Comparison of ENCODE assay signal across 3 cellular contexts in genomic region chr7:20929199-20929598, GRCh38.
TF ChIP-seq lines count a peak whose summit lies in the region.

No MANE protein-coding gene starts in this region.

TF ChIP-seq in liver, 16 proteins besides CTCF, POLR2A, EP300 and RAD21 (continued from another document):
- no peak for TF ChIP-seq SP1 (IDR thresholded peaks at IDR 0.05)
- no peak for TF ChIP-seq HNF4G (IDR thresholded peaks at IDR 0.05)
- no peak for TF ChIP-seq TAF1 (conservative IDR thresholded peaks at IDR 0.05)
- TF ChIP-seq RXRA (IDR thresholded peaks at IDR 0.05): peak; percentile 32 to 67
- TF ChIP-seq EGR1 (IDR thresholded peaks at IDR 0.05; ENCODE audit: low read depth in 2 of 2): no peak
- no peak for TF ChIP-seq GABPA (IDR thresholded peaks at IDR 0.05 in 1 of 2, conservative IDR thresholded peaks at IDR 0.05 in 1 of 2)
- TF ChIP-seq REST (IDR thresholded peaks at IDR 0.05): no peak
- peak; percentile 31 to 38 for TF ChIP-seq HNF4A (conservative IDR thresholded peaks at IDR 0.05)
- no peak for TF ChIP-seq ATF3 (IDR thresholded peaks at IDR 0.05)
- no peak for TF ChIP-seq YY1 (IDR thresholded peaks at IDR 0.05)
- TF ChIP-seq JUND (IDR thresholded peaks at IDR 0.05): no peak
- no peak for TF ChIP-seq ZBTB33 (IDR thresholded peaks at IDR 0.05)
- TF ChIP-seq FOXA2 (IDR thresholded peaks at IDR 0.05): peak; percentile 48

TF ChIP-seq in HepG2, 621 proteins besides CTCF, POLR2A, EP300 and RAD21 (continued from another document):
- no peak for TF ChIP-seq DR1 (CRISPR knock-in tag; IDR thresholded peaks at IDR 0.05)
- no peak for TF ChIP-seq ZNF552 (CRISPR knock-in tag; IDR thresholded peaks at IDR 0.05; ENCODE audit: borderline replicate concordance)
- TF ChIP-seq ZNF605 (CRISPR knock-in tag; IDR thresholded peaks at IDR 0.05): no peak
- TF ChIP-seq ZNF598 (CRISPR knock-in tag; IDR thresholded peaks at IDR 0.05; ENCODE audit: borderline replicate concordance): no peak
- TF ChIP-seq ZNF75D (CRISPR knock-in tag; IDR thresholded peaks at IDR 0.05; ENCODE audit: borderline replicate concordance): no peak
- TF ChIP-seq ZNF280B (CRISPR knock-in tag; IDR thresholded peaks at IDR 0.05; ENCODE audit: borderline replicate concordance): no peak
- TF ChIP-seq ZNF784 (CRISPR knock-in tag; IDR thresholded peaks at IDR 0.05; ENCODE audit: borderline replicate concordance): no peak
TF ChIP-seq in HepG2: peak in this region for 0.

TF ChIP-seq in endothelial cell of umbilical vein, 7 proteins besides CTCF, POLR2A, EP300 and RAD21 (continued from another document):
- TF ChIP-seq MAX (IDR thresholded peaks at IDR 0.05; ENCODE audit: insufficient read depth, insufficient read length): no peak
- TF ChIP-seq POLR2AphosphoS5 (IDR thresholded peaks at IDR 0.05; ENCODE audit: insufficient read depth, low read depth, low read length): no peak
- no peak for TF ChIP-seq MYC (IDR thresholded peaks at IDR 0.05; ENCODE audit: low read depth, low read length)
- no peak for TF ChIP-seq JUN (IDR thresholded peaks at IDR 0.05; ENCODE audit: borderline replicate concordance, insufficient read depth, insufficient read length, low read depth)
- TF ChIP-seq EZH2 (IDR thresholded peaks at IDR 0.05; ENCODE audit: borderline replicate concordance, low read depth, low read length, severe bottlenecking): no peak
